1 cellular context compared by ENCODE assay signal in genomic region chr16:87316923-87317765, GRCh38.
TF ChIP-seq lines count a peak whose summit lies in the region.

TSS of gene C16orf95 (minus strand) at chr16:87317392. CDS start at chr16:87317242, 150 bp downstream.

TF ChIP-seq in H1, 55 proteins besides CTCF, POLR2A, EP300 and RAD21:
- no peak for TF ChIP-seq TCF12 (IDR thresholded peaks at IDR 0.05; ENCODE audit: low read depth, low read length)
- no peak for TF ChIP-seq SRF (IDR thresholded peaks at IDR 0.05; ENCODE audit: low read depth, low read length)
- TF ChIP-seq CHD1 (IDR thresholded peaks at IDR 0.05; ENCODE audit: low read depth, low read length), result no peak
- peak; percentile 80 for TF ChIP-seq MAX (IDR thresholded peaks at IDR 0.05)
- no peak for TF ChIP-seq SIX5 (IDR thresholded peaks at IDR 0.05; ENCODE audit: low read depth, low read length)
- TF ChIP-seq CHD7 (IDR thresholded peaks at IDR 0.05; ENCODE audit: insufficient replicate concordance, low read length), result no peak
- TF ChIP-seq SUZ12 (IDR thresholded peaks at IDR 0.05; ENCODE audit: low read length), result no peak
- peak; percentile 59; the same call in 1 of the 2 replicates for TF ChIP-seq YY1 (IDR thresholded peaks at IDR 0.05; ENCODE audit: low read depth, low read length)
- no peak for TF ChIP-seq FOSL1 (IDR thresholded peaks at IDR 0.05; ENCODE audit: insufficient read depth, low read depth, low read length)
- TF ChIP-seq SIN3A (conservative IDR thresholded peaks at IDR 0.05 in 1 of 2, IDR thresholded peaks at IDR 0.05 in 1 of 2; ENCODE audit: low read depth in 1 of 2, low read length in 2 of 2), result no peak; a peak in 1 of 4 replicates
- no peak for TF ChIP-seq MAFK (IDR thresholded peaks at IDR 0.05; ENCODE audit: low read depth, low read length)
- peak; percentile 89 for TF ChIP-seq TAF1 (IDR thresholded peaks at IDR 0.05; ENCODE audit: low read depth, low read length)
- TF ChIP-seq BACH1 (IDR thresholded peaks at IDR 0.05; ENCODE audit: low read length), result no peak
- peak; percentile 41 for TF ChIP-seq CTBP2 (IDR thresholded peaks at IDR 0.05; ENCODE audit: borderline replicate concordance, insufficient read depth, insufficient read length, low read length)
- no peak for TF ChIP-seq GABPA (IDR thresholded peaks at IDR 0.05; ENCODE audit: borderline replicate concordance, insufficient read depth, low read length)
- no peak for TF ChIP-seq USF2 (IDR thresholded peaks at IDR 0.05; ENCODE audit: low read length)
- 0 out of 2 replicates have a peak, but pooled peaks have one; percentile 8 for TF ChIP-seq TEAD4 (IDR thresholded peaks at IDR 0.05; ENCODE audit: low read depth, low read length)
- no peak for TF ChIP-seq EGR1 (IDR thresholded peaks at IDR 0.05; ENCODE audit: borderline replicate concordance, low read depth, low read length)
- TF ChIP-seq HDAC2 (IDR thresholded peaks at IDR 0.05; ENCODE audit: borderline replicate concordance in 1 of 2, low read depth in 2 of 2, low read length in 2 of 2), result no peak; a peak in 2 of 4 replicates
- TF ChIP-seq SIRT6 (IDR thresholded peaks at IDR 0.05; ENCODE audit: low read length), result no peak
- TF ChIP-seq CREB1 (IDR thresholded peaks at IDR 0.05), result peak; percentile 62; the same call in 1 of the 2 replicates
- no peak for TF ChIP-seq POU5F1 (IDR thresholded peaks at IDR 0.05; ENCODE audit: low read depth, low read length)
- TF ChIP-seq KDM1A (IDR thresholded peaks at IDR 0.05; ENCODE audit: borderline replicate concordance, low read length), result peak; percentile 97
- TF ChIP-seq POLR2AphosphoS5 (IDR thresholded peaks at IDR 0.05; ENCODE audit: low read depth, low read length), result no peak
- TF ChIP-seq TAF7 (optimal IDR thresholded peaks at IDR 0.05; ENCODE audit: borderline replicate concordance, low read depth, low read length), result peak; percentile 73
- peak; percentile 99 for TF ChIP-seq PHF8 (conservative IDR thresholded peaks at IDR 0.05; ENCODE audit: low read depth, low read length)
- TF ChIP-seq RFX5 (IDR thresholded peaks at IDR 0.05; ENCODE audit: borderline replicate concordance, low read depth, low read length), result no peak
- no peak for TF ChIP-seq CBX8 (IDR thresholded peaks at IDR 0.05; ENCODE audit: borderline replicate concordance, low read depth, low read length)
- no peak for TF ChIP-seq NANOG (IDR thresholded peaks at IDR 0.05; ENCODE audit: insufficient read depth, low read depth, low read length, poor library complexity, severe bottlenecking)
- peak; percentile 72 for TF ChIP-seq TBP (IDR thresholded peaks at IDR 0.05; ENCODE audit: low read depth, low read length)
- peak; percentile 53; the same call in 1 of the 2 replicates for TF ChIP-seq RBBP5 (IDR thresholded peaks at IDR 0.05; ENCODE audit: borderline replicate concordance, low read depth, low read length)
- no peak for TF ChIP-seq SP2 (IDR thresholded peaks at IDR 0.05; ENCODE audit: low read length)
- TF ChIP-seq CHD2 (IDR thresholded peaks at IDR 0.05; ENCODE audit: low read length), result peak; percentile 75
- TF ChIP-seq RXRA (IDR thresholded peaks at IDR 0.05; ENCODE audit: insufficient read depth, low read depth, low read length), result no peak
- TF ChIP-seq BCL11A (IDR thresholded peaks at IDR 0.05; ENCODE audit: low read depth in 2 of 2, low read length in 2 of 2), result no peak
- no peak for TF ChIP-seq GTF2F1 (IDR thresholded peaks at IDR 0.05; ENCODE audit: borderline replicate concordance, low read depth, low read length)
- no peak for TF ChIP-seq HDAC6 (IDR thresholded peaks at IDR 0.05; ENCODE audit: low read depth, low read length)
- no peak for TF ChIP-seq KDM5A (IDR thresholded peaks at IDR 0.05; ENCODE audit: low read length)
- TF ChIP-seq NRF1 (IDR thresholded peaks at IDR 0.05; ENCODE audit: low read depth, low read length), result no peak
- TF ChIP-seq ZNF274 (IDR thresholded peaks at IDR 0.05; ENCODE audit: borderline replicate concordance, extremely low read depth, low read length), result no peak
- no peak for TF ChIP-seq CEBPB (IDR thresholded peaks at IDR 0.05; ENCODE audit: low read depth, low read length)
- TF ChIP-seq ATF3 (IDR thresholded peaks at IDR 0.05; ENCODE audit: insufficient read depth, low read depth, low read length), result no peak
- TF ChIP-seq BRCA1 (IDR thresholded peaks at IDR 0.05; ENCODE audit: low read depth, low read length), result no peak
- peak; percentile 77; the same call in 1 of the 2 replicates for TF ChIP-seq ATF2 (IDR thresholded peaks at IDR 0.05; ENCODE audit: low read length)
- TF ChIP-seq CBX5 (IDR thresholded peaks at IDR 0.05; ENCODE audit: low read depth, low read length), result no peak
- no peak for TF ChIP-seq RNF2 (IDR thresholded peaks at IDR 0.05; ENCODE audit: borderline replicate concordance, low read depth, low read length, missing control alignments, poor library complexity, severe bottlenecking)
- peak; percentile 67; the same call in 1 of the 2 replicates for TF ChIP-seq SP4 (IDR thresholded peaks at IDR 0.05; ENCODE audit: low read length)
- no peak for TF ChIP-seq JUN (IDR thresholded peaks at IDR 0.05; ENCODE audit: low read depth, low read length)
- peak; percentile 68 for TF ChIP-seq KDM4A (IDR thresholded peaks at IDR 0.05; ENCODE audit: low read depth, low read length, severe bottlenecking)
- TF ChIP-seq E2F6 (IDR thresholded peaks at IDR 0.05), result peak; percentile 95
- no peak for TF ChIP-seq SAP30 (IDR thresholded peaks at IDR 0.05; ENCODE audit: insufficient read depth, insufficient replicate concordance, low read length)
- no peak for TF ChIP-seq EZH2 (IDR thresholded peaks at IDR 0.05; ENCODE audit: low read depth, low read length, severe bottlenecking)
- no peak for TF ChIP-seq JUND (IDR thresholded peaks at IDR 0.05; ENCODE audit: low read length)
- peak; percentile 84 for TF ChIP-seq ASH2L (IDR thresholded peaks at IDR 0.05; ENCODE audit: low read length)
- peak; percentile 89 for TF ChIP-seq SP1 (IDR thresholded peaks at IDR 0.05; ENCODE audit: low read depth, low read length)
